In genomic region chr3:122183893-122184590, GRCh38 we compare ENCODE assay signal across 7 cellular contexts. TPM values are rescaled to one million over a fixed set of nuclear protein-coding genes. Genes with fewer than 3 reads are reported as not detected.
DNase-seq lines count a peak whose midpoint lies in the region; ATAC-seq and TF ChIP-seq lines count a peak whose summit lies in the region.

No MANE protein-coding gene starts in this region.

- no peaks in the 10 kb centered on the region for H3K79me2 ChIP-seq in trophoblast cell (ENCODE audit: control insufficient read depth, insufficient read depth, low read length, poor library complexity)

- ATAC-seq in right cardiac atrium (peak in 1 of 2 donors; percentile 22), GM19452 (IDR thresholded peaks at IDR 0.05; ENCODE audit: unreplicated experiment) (no peak)

- H3K4me2 ChIP-seq in trophoblast cell (ENCODE audit: low read length): peak overlapping the region; percentile 68

- H3K4me1 ChIP-seq in right cardiac atrium (ENCODE audit: control insufficient read depth, insufficient read depth, low read length) (no peaks in the 10 kb centered on the region), trophoblast cell (ENCODE audit: control insufficient read depth in 1 of 2, insufficient read depth in 2 of 2, low read length in 2 of 2) (peaks cover 0 to 8% of the 10 kb centered on the region in 2 experiments)

- DNase-seq in GM19238 (ENCODE audit: insufficient read length, low spot score) (peak; percentile 3), WERI-Rb-1 (peak; percentile 16), right cardiac atrium (peak in 1 of 3 donors; percentile 54), trophoblast cell (no peak), SHP77 treated with DMSO at 0.1 percent for 48 hours (lab: John Stamatoyannopoulos, UW) (no peak), C1 segment of cervical spinal cord (lab: John Stamatoyannopoulos, UW) (no peak)

- no peaks in the 10 kb centered on the region for H3K9me3 ChIP-seq in WERI-Rb-1 (ENCODE audit: severe bottlenecking)
- H3K9me3 ChIP-seq in right cardiac atrium (ENCODE audit: control insufficient read depth, low read length): no peaks in the 10 kb centered on the region
- no peaks in the 10 kb centered on the region for H3K9me3 ChIP-seq in trophoblast cell (ENCODE audit: insufficient read depth, low read depth, low read length)

- WGBS in right cardiac atrium: 2% methylated on average over 64 of the region's 64 CpGs
- no CpG with 5 or more reads among the region's 64 CpGs for WGBS in trophoblast cell (ENCODE audit: extremely low coverage, insufficient coverage, insufficient read length)

- no peak overlapping the region for H2BK12ac ChIP-seq in trophoblast cell (ENCODE audit: low read length)

- H3K23ac ChIP-seq in trophoblast cell (ENCODE audit: low read length): no peak overlapping the region

- intact Hi-C loops in right cardiac atrium (cut with DNase I): no loop called here

- no peak overlapping the region for H2AK5ac ChIP-seq in trophoblast cell (ENCODE audit: low read length)

- H4K12ac ChIP-seq in trophoblast cell (ENCODE audit: low read depth, low read length): no peak overlapping the region

- H2BK120ac ChIP-seq in trophoblast cell (ENCODE audit: insufficient read depth, low read length, poor library complexity): no peak overlapping the region

- H3K4me3 ChIP-seq in WERI-Rb-1 (ENCODE audit: low read depth, low read length) (peak overlapping the region; percentile 43), right cardiac atrium (ENCODE audit: low read length) (peak overlapping the region; percentile 18), trophoblast cell (ENCODE audit: low read depth, low read length) (peak overlapping the region; percentile 61)

- H3K27me3 ChIP-seq in WERI-Rb-1 (ENCODE audit: insufficient read depth, low read depth, severe bottlenecking) (peaks cover 47% of the 10 kb centered on the region), right cardiac atrium (ENCODE audit: control insufficient read depth, insufficient read depth) (no peaks in the 10 kb centered on the region), trophoblast cell (ENCODE audit: insufficient read depth, low read length) (peaks cover 33% of the 10 kb centered on the region)

- H3K9ac ChIP-seq in trophoblast cell (ENCODE audit: low read length): no peak overlapping the region

- H3K36me3 ChIP-seq in WERI-Rb-1: no peaks in the 10 kb centered on the region
- no peaks in the 10 kb centered on the region for H3K36me3 ChIP-seq in trophoblast cell (ENCODE audit: control insufficient read depth in 1 of 2, insufficient read depth in 2 of 2, low read length in 2 of 2)

- no peak overlapping the region for H3K14ac ChIP-seq in trophoblast cell (ENCODE audit: low read length)

- no peak overlapping the region for H4K91ac ChIP-seq in trophoblast cell (ENCODE audit: low read depth, low read length)

- H3K18ac ChIP-seq in trophoblast cell (ENCODE audit: low read length): no peak overlapping the region

- H3K27ac ChIP-seq in WERI-Rb-1 (no peak overlapping the region), right cardiac atrium (ENCODE audit: low read length) (no peak overlapping the region), trophoblast cell (ENCODE audit: low read depth, low read length) (no peak overlapping the region)

- H2BK5ac ChIP-seq in trophoblast cell (ENCODE audit: low read depth, low read length, poor library complexity): no peak overlapping the region

- no peak overlapping the region for H2AFZ ChIP-seq in trophoblast cell (ENCODE audit: insufficient read depth, low read length, poor library complexity)

- no peak overlapping the region for H3K4ac ChIP-seq in trophoblast cell (ENCODE audit: low read depth, low read length)

- no peak overlapping the region for H4K8ac ChIP-seq in trophoblast cell (ENCODE audit: low read depth, low read length)

- TF ChIP-seq CTCF in WERI-Rb-1 (IDR thresholded peaks at IDR 0.05; ENCODE audit: low read depth, low read length): no peak

- no peaks in the 10 kb centered on the region for H3K79me1 ChIP-seq in trophoblast cell (ENCODE audit: low read length)

RNA-seq across cellular contexts. Expression of gene CASR, which starts 0.6 kb away (rescaled TPM):
- not detected for total RNA-seq in right cardiac atrium
- polyA plus RNA-seq in right cardiac atrium: not detected
- polyA plus RNA-seq in trophoblast cell (2013): under 0.01 and 0.01 TPM in 2 replicates

Comparison
In these comparisons a context has a peak if more than half of its experiments do, and no peak if none do; other contexts are left out.
1. DNase-seq: peak in GM19238 (single experiment) and WERI-Rb-1 (single experiment); none in trophoblast cell (0 of 2), SHP77 treated with DMSO at 0.1 percent for 48 hours (single experiment) and C1 segment of cervical spinal cord (0 of 14).
2. Peak in every context shown above with its lines, with median percentiles within 50 percentile points of each other: H3K4me3 ChIP-seq.